ENCODE assay signal across 8 cellular contexts in the genomic region with DNA sequence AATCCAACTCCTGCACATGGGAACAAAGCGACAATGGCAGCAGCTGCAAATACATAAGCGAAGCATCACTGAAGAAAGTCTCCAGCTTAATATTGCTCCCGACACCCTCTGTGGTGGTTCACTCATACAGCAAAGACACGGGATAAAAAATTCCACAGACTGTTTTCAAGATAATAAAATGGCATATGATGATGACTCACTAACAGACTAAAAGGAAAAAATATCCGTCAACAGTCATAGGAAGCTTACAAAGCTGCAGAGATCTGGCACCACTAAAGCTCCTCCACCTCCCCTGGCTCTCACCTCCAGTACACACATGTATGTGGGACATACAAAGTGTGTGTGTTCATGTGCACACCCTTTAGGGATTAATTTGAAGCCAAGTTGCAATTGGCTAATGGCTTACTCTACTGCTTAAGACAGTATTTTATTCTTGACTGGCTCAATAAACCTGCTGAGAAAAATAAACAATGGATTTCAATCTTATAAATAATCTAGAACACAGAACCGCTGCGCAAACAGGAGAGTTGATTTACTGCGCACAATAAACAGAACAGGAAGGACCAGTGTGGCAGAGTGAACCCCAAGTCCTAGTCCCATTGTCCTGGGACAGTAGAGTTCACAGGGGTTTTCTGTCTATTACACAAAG.
DNase-seq lines count a peak whose midpoint lies in the region; ATAC-seq, FAIRE-seq and TF ChIP-seq lines count a peak whose summit lies in the region.

No MANE protein-coding gene starts in this region.

- H3K27me3 ChIP-seq in naive thymus-derived CD4-positive, alpha-beta T cell (ENCODE audit: control insufficient read depth in 2 of 2, insufficient read depth in 2 of 2, low read length in 2 of 2) = no peaks in the 10 kb centered on the region
- H3K27me3 ChIP-seq in effector memory CD4-positive, alpha-beta T cell (replicated peaks; ENCODE audit: control insufficient read depth, insufficient read depth, low read length, poor library complexity, severe bottlenecking) = no peaks in the 10 kb centered on the region

- FAIRE-seq in RCC 7860 (lab: Jason Lieb, UNC) = peak; percentile 85

- H3K36me3 Mint-ChIP-seq in naive thymus-derived CD4-positive, alpha-beta T cell = peaks cover 4 to 42% (median 30%) of the 10 kb centered on the region in 5 donors

- H3K27me3 Mint-ChIP-seq in naive thymus-derived CD4-positive, alpha-beta T cell = no peaks in the 10 kb centered on the region

- intact Hi-C loops in naive thymus-derived CD4-positive, alpha-beta T cell (cut with micrococcal nuclease) = no loop called here

- no peak for ATAC-seq in naive thymus-derived CD4-positive, alpha-beta T cell
- ATAC-seq in GM21526 (IDR thresholded peaks at IDR 0.05; ENCODE audit: low FRiP score, unreplicated experiment) = no peak

- peak; percentile 16 for TF ChIP-seq CTCF in AG04449 (IDR thresholded peaks at IDR 0.05; ENCODE audit: insufficient read depth, low read length, missing control alignments)
- no peak for TF ChIP-seq CTCF in epithelial cell of proximal tubule (conservative IDR thresholded peaks at IDR 0.05; ENCODE audit: low read depth, low read length)
- no peak for TF ChIP-seq CTCF in GM10266 (IDR thresholded peaks at IDR 0.05; ENCODE audit: control insufficient read depth, insufficient read depth, low read depth, missing control alignments)

- no peak overlapping the region for H3K4me3 ChIP-seq in AG04449 (ENCODE audit: low read depth, low read length)
- no peak overlapping the region for H3K4me3 ChIP-seq in epithelial cell of proximal tubule (ENCODE audit: low read depth, low read length)
- no peak overlapping the region for H3K4me3 ChIP-seq in naive thymus-derived CD4-positive, alpha-beta T cell (ENCODE audit: low read length)
- H3K4me3 ChIP-seq in effector memory CD4-positive, alpha-beta T cell (ENCODE audit: insufficient read depth, low read depth, low read length, poor library complexity, severe bottlenecking) = no peak overlapping the region

- H3K9me3 ChIP-seq in naive thymus-derived CD4-positive, alpha-beta T cell (ENCODE audit: control insufficient read depth in 2 of 3, low read length in 3 of 3) = no peaks in the 10 kb centered on the region
- no peaks in the 10 kb centered on the region for H3K9me3 ChIP-seq in effector memory CD4-positive, alpha-beta T cell (ENCODE audit: control insufficient read depth, low read length)

- peaks cover 29 to 38% of the 10 kb centered on the region in 2 donors for H3K4me1 ChIP-seq in naive thymus-derived CD4-positive, alpha-beta T cell (ENCODE audit: control insufficient read depth in 2 of 2, insufficient read depth in 2 of 2, low read length in 2 of 2)
- peaks cover 30% of the 10 kb centered on the region for H3K4me1 ChIP-seq in effector memory CD4-positive, alpha-beta T cell (ENCODE audit: control insufficient read depth, insufficient read depth, low read length, poor library complexity, severe bottlenecking)

- H3K27ac Mint-ChIP-seq in naive thymus-derived CD4-positive, alpha-beta T cell = peak overlapping the region in 6 of 9 donors; percentile 2 to 47 (median 31)

- no peak overlapping the region for H3K27ac ChIP-seq in naive thymus-derived CD4-positive, alpha-beta T cell (ENCODE audit: low read depth, low read length)
- H3K27ac ChIP-seq in effector memory CD4-positive, alpha-beta T cell (ENCODE audit: insufficient read depth, low read length, poor library complexity, severe bottlenecking) = no peak overlapping the region

- CTCF ChIA-PET in AG04449 (lab: Yijun Ruan, JAX) = interaction anchor here (0.5 to 4.8 kb wide), 5 partner anchors 9 to 314 kb away, joined by 3 to 49 read pairs (median 3); no protein-coding TSS in a partner anchor
- CTCF ChIA-PET in naive thymus-derived CD4-positive, alpha-beta T cell (lab: Charles Lee) = interaction anchor here (1.0 kb wide), 1 partner anchor 9 kb away, joined by 3 read pairs; no protein-coding TSS in a partner anchor

- peak overlapping the region in 1 of 10 donors; percentile 13 for H3K4me3 Mint-ChIP-seq in naive thymus-derived CD4-positive, alpha-beta T cell

- peaks cover 0 to 4% (median 0%) of the 10 kb centered on the region in 11 donors for H3K9me3 Mint-ChIP-seq in naive thymus-derived CD4-positive, alpha-beta T cell

- H3K4me1 Mint-ChIP-seq in naive thymus-derived CD4-positive, alpha-beta T cell = peaks cover 55 to 85% (median 72%) of the 10 kb centered on the region in 7 donors

- H3K36me3 ChIP-seq in naive thymus-derived CD4-positive, alpha-beta T cell (ENCODE audit: control insufficient read depth in 2 of 3, insufficient read depth in 3 of 3, low read length in 3 of 3) = peaks cover 0 to 22% (median 0%) of the 10 kb centered on the region in 3 experiments
- H3K36me3 ChIP-seq in effector memory CD4-positive, alpha-beta T cell (ENCODE audit: control insufficient read depth, insufficient read depth, low read length) = peaks cover 11% of the 10 kb centered on the region

- DNase-seq in AG04449 (ENCODE audit: low read depth, low spot score) = peak; percentile 67
- peak; percentile 63 for DNase-seq in RCC 7860 (ENCODE audit: low spot score)
- DNase-seq in epithelial cell of proximal tubule (ENCODE audit: low read depth) = peak; percentile 51
- DNase-seq in naive thymus-derived CD4-positive, alpha-beta T cell = no peak
- no peak for DNase-seq in UCSD-AML1 (lab: John Stamatoyannopoulos, UW; ENCODE audit: unreplicated experiment)
- no peak for DNase-seq in effector memory CD4-positive, alpha-beta T cell
- no peak for DNase-seq in GM10266 (ENCODE audit: extremely low spot score)

- POLR2A ChIA-PET in AG04449 (lab: Yijun Ruan, JAX) = interaction anchor here (0.7 to 1.7 kb wide), 3 partner anchors 12 to 425 kb away, joined by 3 to 6 read pairs (median 3); no protein-coding TSS in a partner anchor
- POLR2A ChIA-PET in naive thymus-derived CD4-positive, alpha-beta T cell (lab: Charles Lee) = interaction anchor here (0.8 kb wide), 1 partner anchor 167 kb away, joined by 3 read pairs; no protein-coding TSS in a partner anchor

Comparison
In these comparisons a context has a peak if more than half of its experiments do, and no peak if none do; other contexts are left out.
1. DNase-seq: peak in AG04449 (single experiment), RCC 7860 (single experiment) and epithelial cell of proximal tubule (single experiment); none in naive thymus-derived CD4-positive, alpha-beta T cell (0 of 9), UCSD-AML1 (single experiment), effector memory CD4-positive, alpha-beta T cell (0 of 3) and GM10266 (single experiment).